In genomic region chr7:71221549-71221948, GRCh38 we compare ENCODE assay signal across 18 cellular contexts.
DNase-seq lines count a peak whose midpoint lies in the region; ATAC-seq and TF ChIP-seq lines count a peak whose summit lies in the region.
"Had no signal": no experiment of that assay in that cellular context is flagged by ENCODE, and none has a peak within 500 bp of the region (broad histone marks: within the 10 kb centered on the region; RNA-seq: fewer than 3 reads in every experiment).

No MANE protein-coding gene starts in this region.

- H3K27ac ChIP-seq in left ventricle myocardium inferior (replicated peaks): peak overlapping the region; percentile 80
- peak overlapping the region; percentile 6 for H3K27ac ChIP-seq in muscle layer of colon (ENCODE audit: low read depth, low read length)
- H3K27ac ChIP-seq in thoracic aorta: peak overlapping the region; percentile 44 to 64
- H3K27ac ChIP-seq: GM23248, SJCRH30 had no signal

- H3K27me3 ChIP-seq in left ventricle myocardium inferior (ENCODE audit: low read depth) (no peaks in the 10 kb centered on the region), muscle layer of colon (ENCODE audit: control insufficient read depth in 1 of 2, insufficient read depth in 2 of 2, low read length in 2 of 2) (no peaks in the 10 kb centered on the region), thoracic aorta (replicated peaks; ENCODE audit: insufficient read depth) (no peaks in the 10 kb centered on the region)
- H3K27me3 ChIP-seq: MG63 had no signal

- H3K36me3 ChIP-seq in left ventricle myocardium inferior: no peaks in the 10 kb centered on the region
- H3K36me3 ChIP-seq in muscle layer of colon (ENCODE audit: insufficient read depth, low read length): no peaks in the 10 kb centered on the region
- H3K36me3 ChIP-seq in thoracic aorta: no peaks in the 10 kb centered on the region
- H3K36me3 ChIP-seq: MG63, SJCRH30 had no signal

- TF ChIP-seq CTCF in left ventricle myocardium inferior (IDR thresholded peaks at IDR 0.05; ENCODE audit: borderline replicate concordance) (no peak), thoracic aorta (IDR thresholded peaks at IDR 0.05) (no peak)

- intact Hi-C loops in left ventricle myocardium inferior (cut with micrococcal nuclease) (no loop called here), Right ventricle myocardium superior (cut with DNase I) (loop anchor here (2.0 kb wide), 1 partner anchor 19 kb away; no protein-coding TSS in a partner anchor)

- peaks cover 29% of the 10 kb centered on the region for H3K9me3 ChIP-seq in left ventricle myocardium inferior (replicated peaks)
- H3K9me3 ChIP-seq in muscle layer of colon (ENCODE audit: low read length): no peaks in the 10 kb centered on the region
- H3K9me3 ChIP-seq in thoracic aorta: peaks cover 4% of the 10 kb centered on the region
- H3K9me3 ChIP-seq: MG63, SJCRH30 had no signal

- DNase-seq in left ventricle myocardium inferior: no peak
- DNase-seq in Right ventricle myocardium superior: no peak
- no peak for DNase-seq in thoracic aorta (ENCODE audit: low spot score)
- DNase-seq in DMS79 (lab: John Stamatoyannopoulos, UW): no peak
- no peak for DNase-seq in KG1 (lab: John Stamatoyannopoulos, UW)
- DNase-seq: 8988T, GDM1, GM23248, HCEC 1CT, Kasumi-1, MG63, NCI-H1105, NCI-H2081 treated with DMSO at 0.1 percent for 48 hours, NCI-H774, SJCRH30 had no signal

- H3K4me3 ChIP-seq in left ventricle myocardium inferior (no peak overlapping the region), muscle layer of colon (ENCODE audit: low read depth in 1 of 2, low read length in 2 of 2) (no peak overlapping the region), thoracic aorta (no peak overlapping the region)
- H3K4me3 ChIP-seq: GM23248, MG63, SJCRH30 had no signal

- H3K9ac ChIP-seq in muscle layer of colon (ENCODE audit: low read length): no peak overlapping the region
- H3K9ac ChIP-seq: GM23248 had no signal

- H3K4me1 ChIP-seq in left ventricle myocardium inferior (peaks cover 18% of the 10 kb centered on the region), muscle layer of colon (ENCODE audit: insufficient read depth, low read length) (no peaks in the 10 kb centered on the region), thoracic aorta (ENCODE audit: control insufficient read depth in 1 of 2, low read depth in 2 of 2) (peaks cover 0 to 30% of the 10 kb centered on the region in 2 donors)
- H3K4me1 ChIP-seq: SJCRH30 had no signal

- ATAC-seq in Right ventricle myocardium superior (ENCODE audit: poor library complexity): no peak
- ATAC-seq in thoracic aorta (ENCODE audit: insufficient number of reproducible peaks, low FRiP score, low read depth): no peak
- no peak for ATAC-seq in HG03175 (IDR thresholded peaks at IDR 0.05; ENCODE audit: unreplicated experiment)
- ATAC-seq in GM21367 (IDR thresholded peaks at IDR 0.05; ENCODE audit: unreplicated experiment): no peak

Comparison
In these comparisons a context has a peak if more than half of its experiments do, and no peak if none do; other contexts are left out.
1. H3K27ac ChIP-seq: peak in every context shown above with its lines; median percentile 80 in left ventricle myocardium inferior; 54 in thoracic aorta; 6 in muscle layer of colon.